ENCODE assay signal across 8 cellular contexts in genomic region chr2:211455225-211455841, GRCh38.
DNase-seq lines count a peak whose midpoint lies in the region; ATAC-seq, FAIRE-seq and TF ChIP-seq lines count a peak whose summit lies in the region.

No MANE protein-coding gene starts in this region.

- no peak overlapping the region for H3K4me2 ChIP-seq in GM12878 (ENCODE audit: control insufficient read depth, insufficient read depth)

- WGBS in GM12878 (ENCODE audit: insufficient coverage, insufficient replicate concordance, low lambda C conversion rate, missing lambda C conversion rate), result 67% methylated on average over 1 of the region's 1 CpG

- POLR2A ChIA-PET in GM12878 (lab: Charles Lee), result interaction anchor here (0.6 kb wide), 1 partner anchor 11 kb away, joined by 4 read pairs; no protein-coding TSS in a partner anchor

- CTCF ChIA-PET in GM12878 (lab: Yijun Ruan, JAX), result interaction anchor here (0.6 to 3.9 kb wide), 21 partner anchors 10 to 1112 kb away, joined by 3 to 22 read pairs (median 3); no protein-coding TSS in a partner anchor

- peak; percentile 85 for FAIRE-seq in GM12878 (lab: Jason Lieb, UNC)

- peak; percentile 79 to 94 (median 84) for TF ChIP-seq CTCF in GM12878 (IDR thresholded peaks at IDR 0.05 in 2 of 3, conservative IDR thresholded peaks at IDR 0.05 in 1 of 3; ENCODE audit: control insufficient read depth in 2 of 3, extremely low read depth in 1 of 3, insufficient read depth in 1 of 3, low read depth in 3 of 3, low read length in 3 of 3)

- ATAC-seq in GM19023 (IDR thresholded peaks at IDR 0.05; ENCODE audit: unreplicated experiment), result peak; percentile 67
- ATAC-seq in HG03108 (IDR thresholded peaks at IDR 0.05; ENCODE audit: unreplicated experiment), result peak; percentile 80
- ATAC-seq in GM12878, result peak; percentile 79

- no peaks in the 10 kb centered on the region for H3K9me3 ChIP-seq in GM12878 (replicated peaks; ENCODE audit: control insufficient read depth, insufficient read depth, low read length)

- intact Hi-C loops in GM12878 (cut with micrococcal nuclease; ENCODE audit: unreplicated experiment), result loop anchor here (2.0 kb wide), 1 partner anchor 1111 kb away; no protein-coding TSS in a partner anchor

- H2AFZ ChIP-seq in GM12878 (ENCODE audit: control insufficient read depth, low read depth, low read length), result no peak overlapping the region

- H3K4me3 ChIP-seq in GM12878, result no peak overlapping the region

- TF ChIP-seq EP300 in GM12878 (IDR thresholded peaks at IDR 0.05; ENCODE audit: borderline replicate concordance in 1 of 2, control insufficient read depth in 1 of 2, low read depth in 2 of 2, low read length in 2 of 2), result no peak

- no peaks in the 10 kb centered on the region for H3K36me3 ChIP-seq in GM12878 (ENCODE audit: control insufficient read depth in 2 of 2, insufficient read depth in 2 of 2, low read length in 1 of 2)

- TF ChIP-seq RAD21 in GM12878 (IDR thresholded peaks at IDR 0.05; ENCODE audit: insufficient read depth, low read depth, low read length), result peak; percentile 52

- RAD21 ChIA-PET in GM12878 (lab: Charles Lee; ENCODE audit: unreplicated experiment), result interaction anchor here (1.1 to 1.6 kb wide), 2 partner anchors 30 to 1112 kb away, joined by 4 to 13 read pairs; no protein-coding TSS in a partner anchor

- DNase-seq in DMS114 treated with DMSO at 0.1 percent for 48 hours (lab: John Stamatoyannopoulos, UW; ENCODE audit: unreplicated experiment) (peak; percentile 24), NCI-H446 (lab: John Stamatoyannopoulos, UW) (peak; percentile 57 to 74), GM12878 (ENCODE audit: low read depth, low spot score) (no peak), iPS-NIHi7 (ENCODE audit: extremely low spot score) (peak; percentile 56), substantia nigra (lab: John Stamatoyannopoulos, UW) (peak in 34 of 49 donors; percentile 0 to 66 (median 14))
- no peak for DNase-seq in activated T-cell treated with anti-CD3 and anti-CD28 coated beads, Interleukin-2, amount 50 U/mL, for 1 hour

- H3K79me2 ChIP-seq in GM12878 (ENCODE audit: control insufficient read depth, insufficient read depth, low read length), result no peaks in the 10 kb centered on the region

- SMC1A ChIA-PET in GM12878 (lab: Charles Lee; ENCODE audit: uncharacterized antibody, unreplicated experiment), result interaction anchor here (0.6 to 1.8 kb wide), 4 partner anchors 9 to 1112 kb away, joined by 3 to 13 read pairs (median 4); no protein-coding TSS in a partner anchor

- no TSS peak for BruUV-seq in GM12878 (replicated peaks; lab: Mats Ljungman, UMichigan)

- in situ Hi-C loops in GM12878 (cut with MboI), result no loop called here

- no peaks in the 10 kb centered on the region for H3K4me1 ChIP-seq in GM12878 (ENCODE audit: control insufficient read depth, insufficient read depth, low read length)

- H3K27ac ChIP-seq in GM12878 (ENCODE audit: control insufficient read depth, insufficient read depth) (no peak overlapping the region), substantia nigra (ENCODE audit: low read depth, low read length, poor library complexity, severe bottlenecking) (no peak overlapping the region)

- no peak for TF ChIP-seq POLR2A in GM12878 (IDR thresholded peaks at IDR 0.05; ENCODE audit: low read depth, low read length)

- no peaks in the 10 kb centered on the region for H4K20me1 ChIP-seq in GM12878 (ENCODE audit: control insufficient read depth, insufficient read depth)

- no peaks in the 10 kb centered on the region; a peak in 1 of 4 replicates for H3K27me3 ChIP-seq in GM12878 (replicated peaks in 1 of 2; ENCODE audit: control insufficient read depth in 2 of 2, insufficient read depth in 2 of 2, low read length in 1 of 2)

- no peak overlapping the region for H3K9ac ChIP-seq in GM12878 (ENCODE audit: control insufficient read depth, insufficient read depth, low read length)

TF ChIP-seq in GM12878, 131 proteins besides CTCF, POLR2A, EP300 and RAD21:
- no peak for TF ChIP-seq BRCA1 (IDR thresholded peaks at IDR 0.05; ENCODE audit: low read depth, low read length)
- TF ChIP-seq SMC3 (IDR thresholded peaks at IDR 0.05; ENCODE audit: borderline replicate concordance, low read length), result peak; percentile 60

Comparison
In these comparisons a context has a peak if more than half of its experiments do, and no peak if none do; other contexts are left out.
1. DNase-seq: peak in DMS114 treated with DMSO at 0.1 percent for 48 hours (single experiment), NCI-H446 (2 of 2), iPS-NIHi7 (single experiment) and substantia nigra (34 of 49); none in GM12878 (single experiment) and activated T-cell treated with anti-CD3 and anti-CD28 coated beads, Interleukin-2, amount 50 U/mL, for 1 hour (single experiment).
2. Peak in every context shown above with its lines, with median percentiles within 50 percentile points of each other: ATAC-seq.